Comparison of ENCODE assay signal across 21 cellular contexts in genomic region chr7:17732083-17732482, GRCh38.
DNase-seq lines count a peak whose midpoint lies in the region; ATAC-seq, FAIRE-seq and TF ChIP-seq lines count a peak whose summit lies in the region.
"Had no signal": no experiment of that assay in that cellular context is flagged by ENCODE, and none has a peak within 500 bp of the region (broad histone marks: within the 10 kb centered on the region; RNA-seq: fewer than 3 reads in every experiment).

No MANE protein-coding gene starts in this region.

- H3K9me3 ChIP-seq in pancreas = no peaks in the 10 kb centered on the region
- H3K9me3 ChIP-seq: A549 had no signal

- WGBS in pancreas, 2 donors = 67 to 79% methylated on average over 3 of the region's 3 CpGs

- peaks cover 6% of the 10 kb centered on the region for H3K9me3 Mint-ChIP-seq in activated CD4-positive, alpha-beta T cell treated with anti-CD3 and anti-CD28 coated beads, Interleukin-2, amount 10 ng/mL, durations not matched to agents 24 days and 14 days

- DNase-seq in DMS153 (lab: John Stamatoyannopoulos, UW) (peak; percentile 25), DMS153 treated with DMSO at 0.1 percent for 48 hours (lab: John Stamatoyannopoulos, UW; ENCODE audit: unreplicated experiment) (no peak), SK-MEL-5 (ENCODE audit: low read depth, low spot score) (peak; percentile 61), pancreas (no peak)
- peak; percentile 27 for DNase-seq in activated CD4-positive, alpha-beta T cell treated with anti-CD3 and anti-CD28 coated beads, Interleukin-2, amount 10 ng/mL, durations not matched to agents 24 days and 14 days
- DNase-seq in activated CD4-positive, alpha-beta T cell treated with anti-CD3 and anti-CD28 coated beads for 1 hour = no peak
- DNase-seq: AML-193; CD4-positive, alpha-beta T cell; GOT3; H7; HFFc6; IMR-90 had no signal

- in situ Hi-C loops in SK-MEL-5 (cut with HindIII; ENCODE audit: low pct_unique_long_range_greater_than_20kb, low sequenced_read_pairs) = no loop called here

- H3K27me3 Mint-ChIP-seq in activated CD4-positive, alpha-beta T cell treated with anti-CD3 and anti-CD28 coated beads, Interleukin-2, amount 10 ng/mL, durations not matched to agents 24 days and 14 days = no peaks in the 10 kb centered on the region

- no peak for FAIRE-seq in pancreas (lab: Jason Lieb, UNC)
- FAIRE-seq: A549, G401.6, GM12891, GM19239, HTR-8/SVneo had no signal

- H3K4me3 Mint-ChIP-seq in activated CD4-positive, alpha-beta T cell treated with anti-CD3 and anti-CD28 coated beads, Interleukin-2, amount 10 ng/mL, durations not matched to agents 24 days and 14 days = no peak overlapping the region
- H3K4me3 Mint-ChIP-seq: CD4-positive, alpha-beta T cell; HFFc6 had no signal

- no peaks in the 10 kb centered on the region for H3K4me1 Mint-ChIP-seq in activated CD4-positive, alpha-beta T cell treated with anti-CD3 and anti-CD28 coated beads, Interleukin-2, amount 10 ng/mL, durations not matched to agents 24 days and 14 days

- no peaks in the 10 kb centered on the region for H3K4me1 ChIP-seq in pancreas
- H3K4me1 ChIP-seq: A549 had no signal

- no peak overlapping the region for H3K27ac ChIP-seq in pancreas
- H3K27ac ChIP-seq: 22Rv1, A549, C4-2B had no signal

- ATAC-seq in pancreas (no peak), HG03460 (IDR thresholded peaks at IDR 0.05; ENCODE audit: unreplicated experiment) (no peak)
- ATAC-seq: A549, HCT116 had no signal

- H3K36me3 Mint-ChIP-seq in activated CD4-positive, alpha-beta T cell treated with anti-CD3 and anti-CD28 coated beads, Interleukin-2, amount 10 ng/mL, durations not matched to agents 24 days and 14 days (ENCODE audit: low read depth) = no peaks in the 10 kb centered on the region

- intact Hi-C loops in activated CD4-positive, alpha-beta T cell treated with anti-CD3 and anti-CD28 coated beads, Interleukin-2, amount 10 ng/mL, durations not matched to agents 24 days and 14 days (cut with micrococcal nuclease) = no loop called here
- intact Hi-C loops in pancreas (cut with DNase I) = no loop called here

- no peak overlapping the region for H3K4me3 ChIP-seq in pancreas
- H3K4me3 ChIP-seq: A549 had no signal

- no peaks in the 10 kb centered on the region for H3K36me3 ChIP-seq in pancreas

- H3K27me3 ChIP-seq in pancreas = no peaks in the 10 kb centered on the region

- no peak for TF ChIP-seq CTCF in pancreas (IDR thresholded peaks at IDR 0.05)

- H3K27ac Mint-ChIP-seq in activated CD4-positive, alpha-beta T cell treated with anti-CD3 and anti-CD28 coated beads, Interleukin-2, amount 10 ng/mL, durations not matched to agents 24 days and 14 days = no peak overlapping the region
- H3K27ac Mint-ChIP-seq: CD4-positive, alpha-beta T cell; HFFc6 had no signal

Comparison
In these comparisons a context has a peak if more than half of its experiments do, and no peak if none do; other contexts are left out.
1. DNase-seq: peak in DMS153 (single experiment), activated CD4-positive, alpha-beta T cell treated with anti-CD3 and anti-CD28 coated beads, Interleukin-2, amount 10 ng/mL, durations not matched to agents 24 days and 14 days (single experiment) and SK-MEL-5 (single experiment); none in DMS153 treated with DMSO at 0.1 percent for 48 hours (single experiment), activated CD4-positive, alpha-beta T cell treated with anti-CD3 and anti-CD28 coated beads for 1 hour (single experiment) and pancreas (0 of 6).